Comparison of ENCODE assay signal across 10 cellular contexts in the genomic region with DNA sequence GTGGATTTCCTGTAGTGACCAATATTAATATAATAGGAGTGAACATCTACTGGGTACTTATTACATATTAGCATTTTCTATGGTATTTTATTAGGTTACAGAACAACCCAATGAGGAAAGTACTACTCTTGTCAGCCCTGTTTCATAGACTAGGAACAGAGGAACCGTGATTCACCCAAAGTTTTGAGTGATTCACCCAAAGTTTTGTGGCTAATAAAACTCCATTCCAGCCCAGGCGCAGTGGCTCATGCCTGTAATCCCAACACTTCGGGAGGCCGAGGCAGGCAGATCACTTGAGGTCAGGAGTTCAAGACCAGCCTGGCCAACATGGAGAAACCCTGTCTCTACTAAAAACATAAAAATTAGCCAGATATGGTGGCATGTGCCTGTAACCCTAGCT. TPM values are rescaled to one million over a fixed set of nuclear protein-coding genes. Genes with fewer than 3 reads are reported as not detected.
DNase-seq lines count a peak whose midpoint lies in the region; ATAC-seq and TF ChIP-seq lines count a peak whose summit lies in the region.
"Not testable (repeated sequence)": the region's sequence is repeated elsewhere in the genome, so short reads cannot be mapped to it uniquely, and the experiment has no call there.
"Had no signal": no experiment of that assay in that cellular context is flagged by ENCODE, and none has a peak within 500 bp of the region (broad histone marks: within the 10 kb centered on the region; RNA-seq: fewer than 3 reads in every experiment).

No MANE protein-coding gene starts in this region.

- H3K27ac ChIP-seq in GM23248 (peak overlapping the region; percentile 42), RWPE1 (peak overlapping the region; percentile 71), esophagus squamous epithelium (peak overlapping the region in 3 of 4 donors; percentile 16 to 56 (median 44))
- not testable (repeated sequence) for H3K27ac ChIP-seq in IMR-90 (ENCODE audit: insufficient read depth, low read length)

- H4K91ac ChIP-seq in IMR-90 (ENCODE audit: insufficient read depth, low read depth, low read length), result not testable (repeated sequence)

- not testable (repeated sequence) for H3K4ac ChIP-seq in IMR-90 (ENCODE audit: low read depth, low read length)

- TF ChIP-seq POLR2A in IMR-90 (IDR thresholded peaks at IDR 0.05; ENCODE audit: low read depth, low read length); esophagus squamous epithelium (IDR thresholded peaks at IDR 0.05): not testable (repeated sequence)

- H4K8ac ChIP-seq in IMR-90 (ENCODE audit: low read depth in 2 of 2, low read length in 2 of 2), result not testable (repeated sequence)

- not testable (repeated sequence) for H3K9me1 ChIP-seq in IMR-90 (ENCODE audit: insufficient read depth, low read length)

- peak; percentile 82 for ATAC-seq in IMR-90 (ENCODE audit: low read depth)

- not testable (repeated sequence) for TF ChIP-seq CTCF in AG10803 (conservative IDR thresholded peaks at IDR 0.05; ENCODE audit: low read length); IMR-90 (conservative IDR thresholded peaks at IDR 0.05; ENCODE audit: low read depth, low read length); RWPE1 (conservative IDR thresholded peaks at IDR 0.05; ENCODE audit: low read depth); astrocyte of the spinal cord (IDR thresholded peaks at IDR 0.05; ENCODE audit: low read depth, low read length); esophagus squamous epithelium (IDR thresholded peaks at IDR 0.05)

- not testable (repeated sequence) for H2AK9ac ChIP-seq in IMR-90 (replicated peaks; ENCODE audit: low read depth, low read length, poor library complexity)

- in situ Hi-C loops in GM23248 (cut with MboI); IMR-90 (cut with MboI; ENCODE audit: low sequenced_read_pairs); astrocyte of the spinal cord (cut with HindIII; ENCODE audit: low sequenced_read_pairs): not testable (repeated sequence)

- CTCF ChIA-PET in IMR-90 (lab: Yijun Ruan, JAX), result not testable (repeated sequence)
- CTCF ChIA-PET in RWPE1 (lab: Yijun Ruan, JAX), result interaction anchor here (0.6 to 1.1 kb wide), 2 partner anchors 40 to 186 kb away, joined by 3 to 4 read pairs; no protein-coding TSS in a partner anchor

- H3K9me3 ChIP-seq in GM23248 (ENCODE audit: low read depth); IMR-90 (ENCODE audit: control insufficient read depth, insufficient read depth, low read length); esophagus squamous epithelium: not testable (repeated sequence)

- BruUV-seq in IMR-90 (replicated peaks; lab: Mats Ljungman, UMichigan), result not testable (repeated sequence)

- H3F3A ChIP-seq in GM23248 (ENCODE audit: insufficient read depth), result peaks cover 14% of the 10 kb centered on the region

- not testable (repeated sequence) for H2AFZ ChIP-seq in GM23248; IMR-90 (replicated peaks; ENCODE audit: low read length, poor library complexity)

- not testable (repeated sequence) for H3K56ac ChIP-seq in IMR-90 (ENCODE audit: extremely low read depth, insufficient read depth, low read length)

- H3K79me2 ChIP-seq in GM23248 (ENCODE audit: insufficient read depth), result not testable (repeated sequence)

- H3K14ac ChIP-seq in IMR-90 (replicated peaks; ENCODE audit: low read depth, low read length), result not testable (repeated sequence)

- not testable (repeated sequence) for H3K27me3 ChIP-seq in GM23248 (replicated peaks; ENCODE audit: insufficient read depth); IMR-90 (ENCODE audit: control insufficient read depth, insufficient read depth, low read length); esophagus squamous epithelium

- not testable (repeated sequence) for H3K23ac ChIP-seq in IMR-90 (ENCODE audit: low read depth, low read length)

- H4K5ac ChIP-seq in IMR-90 (ENCODE audit: low read depth, low read length), result not testable (repeated sequence)

- WGBS in GM23248 (ENCODE audit: low coverage in 1 of 2, low lambda C conversion rate in 2 of 2, missing lambda C conversion rate in 2 of 2), 2 experiments, result 19 to 20% methylated on average over 4 of the region's 4 CpGs
- WGBS in IMR-90 (ENCODE audit: extremely low coverage in 2 of 2, insufficient read length in 1 of 2), 2 experiments, result 26% methylated on average over 4 of the region's 4 CpGs; no CpG with 5 or more reads in 1 of the 2 experiments
- WGBS in esophagus squamous epithelium, 2 donors, result 45 to 55% methylated on average over 4 of the region's 4 CpGs

- not testable (repeated sequence) for H3K36me3 ChIP-seq in GM23248 (ENCODE audit: low read depth); IMR-90 (ENCODE audit: control insufficient read depth, insufficient read depth, low read length); esophagus squamous epithelium

- not testable (repeated sequence) for H2AK5ac ChIP-seq in IMR-90 (ENCODE audit: low read depth, low read length)

- not testable (repeated sequence) for H2BK15ac ChIP-seq in IMR-90 (ENCODE audit: low read depth, low read length)

- H3K18ac ChIP-seq in IMR-90 (ENCODE audit: low read depth, low read length), result not testable (repeated sequence)

- not testable (repeated sequence) for TF ChIP-seq RAD21 in IMR-90 (IDR thresholded peaks at IDR 0.05; ENCODE audit: low read length)

- H3K79me1 ChIP-seq in IMR-90 (ENCODE audit: low read depth in 1 of 2, low read length in 2 of 2), result not testable (repeated sequence)

- not testable (repeated sequence) for H2BK20ac ChIP-seq in IMR-90 (ENCODE audit: low read depth, low read length)

- H2BK120ac ChIP-seq in IMR-90 (ENCODE audit: low read depth, low read length), result not testable (repeated sequence)

- H4K20me1 ChIP-seq in GM23248 (ENCODE audit: insufficient read depth); IMR-90 (ENCODE audit: insufficient read depth, low read length): not testable (repeated sequence)

- H3K4me1 ChIP-seq in GM23248 (ENCODE audit: insufficient read depth) (peaks cover 15% of the 10 kb centered on the region), esophagus squamous epithelium (peaks cover 0 to 16% (median 0%) of the 10 kb centered on the region in 3 donors)
- not testable (repeated sequence) for H3K4me1 ChIP-seq in IMR-90 (ENCODE audit: control insufficient read depth, insufficient read depth, low read length)

- H3K9ac ChIP-seq in GM23248; IMR-90 (ENCODE audit: low read depth, low read length): not testable (repeated sequence)

- dilution Hi-C loops in IMR-90 (cut with HindIII; ENCODE audit: low sequenced_read_pairs, unreplicated experiment), result not testable (repeated sequence)

- POLR2A ChIA-PET in IMR-90 (lab: Charles Lee; ENCODE audit: unreplicated experiment); RWPE1 (lab: Yijun Ruan, JAX; ENCODE audit: low non-redundant PET): not testable (repeated sequence)

- intact Hi-C loops in IMR-90 (cut with micrococcal nuclease); esophagus squamous epithelium (cut with DNase I): not testable (repeated sequence)

- not testable (repeated sequence) for H3K4me2 ChIP-seq in GM23248 (ENCODE audit: unreplicated experiment); IMR-90 (ENCODE audit: low read depth, low read length)

- not testable (repeated sequence) for H3K9me2 ChIP-seq in GM23248 (ENCODE audit: insufficient read depth)

- not testable (repeated sequence) for H3K4me3 ChIP-seq in AG10803 (ENCODE audit: low read length); GM23248; IMR-90 (ENCODE audit: insufficient read depth, low read depth, low read length); astrocyte of the spinal cord (ENCODE audit: low read depth, low read length); esophagus squamous epithelium

- not testable (repeated sequence) for H2BK5ac ChIP-seq in IMR-90 (ENCODE audit: low read depth, low read length, poor library complexity, severe bottlenecking)

- DNase-seq in AG10803 (ENCODE audit: low read depth) (peak; percentile 60), GM23248 (peak; percentile 87), IMR-90 (peak; percentile 65), RWPE1 (ENCODE audit: low spot score) (peak; percentile 67), astrocyte of the spinal cord (ENCODE audit: low read depth, low spot score) (peak; percentile 70), kidney tubule cell (ENCODE audit: low spot score) (peak; percentile 72), stromal cell of bone marrow (ENCODE audit: low read depth) (peak; percentile 65)
- DNase-seq in esophagus squamous epithelium (lab: John Stamatoyannopoulos, UW), result not testable (repeated sequence)

TF ChIP-seq in IMR-90, 13 proteins besides CTCF, POLR2A, EP300 and RAD21:
- 0 out of 2 replicates have a peak, but pooled peaks have one; percentile 17 for TF ChIP-seq FOS (IDR thresholded peaks at IDR 0.05; ENCODE audit: low read depth, low read length)

RNA-seq across cellular contexts. Expression of gene KIFC3, which starts 33.1 kb away (rescaled TPM):
- 50.0 and 65.3 TPM in 2 replicates for total RNA-seq in GM23248 (2014; rRNA removed; shearing (Covaris generic))
- 27.0 and 28.4 TPM in 2 replicates for polyA plus RNA-seq in GM23248 (2016; fragmentation: Nextera tagmentation; extraction: Ambion mirVana)
- total RNA-seq in IMR-90 (2012; rRNA removed), result 38.3 and 48.6 TPM in 2 replicates
- polyA plus RNA-seq in IMR-90 (2012; rRNA removed), result 62.5 and 66.6 TPM in 2 replicates
- 43.3 and 62.3 TPM in 2 replicates for polyA plus RNA-seq in IMR-90 (2012; cell fraction: cytosol; rRNA removed)
- polyA plus RNA-seq in IMR-90 (2012; cell fraction: nucleus; rRNA removed; ENCODE audit: low replicate concordance), result 123 and 327 TPM in 2 replicates
- 10 to 100 TPM; 14.8 to 72.4 (median 43.5) TPM for total RNA-seq in esophagus squamous epithelium
- total RNA-seq: CD4-positive, alpha-beta T cell had no signal
- polyA plus RNA-seq: naive thymus-derived CD4-positive, alpha-beta T cell had no signal
